Comparison of ENCODE assay signal across 19 cellular contexts in the genomic region with DNA sequence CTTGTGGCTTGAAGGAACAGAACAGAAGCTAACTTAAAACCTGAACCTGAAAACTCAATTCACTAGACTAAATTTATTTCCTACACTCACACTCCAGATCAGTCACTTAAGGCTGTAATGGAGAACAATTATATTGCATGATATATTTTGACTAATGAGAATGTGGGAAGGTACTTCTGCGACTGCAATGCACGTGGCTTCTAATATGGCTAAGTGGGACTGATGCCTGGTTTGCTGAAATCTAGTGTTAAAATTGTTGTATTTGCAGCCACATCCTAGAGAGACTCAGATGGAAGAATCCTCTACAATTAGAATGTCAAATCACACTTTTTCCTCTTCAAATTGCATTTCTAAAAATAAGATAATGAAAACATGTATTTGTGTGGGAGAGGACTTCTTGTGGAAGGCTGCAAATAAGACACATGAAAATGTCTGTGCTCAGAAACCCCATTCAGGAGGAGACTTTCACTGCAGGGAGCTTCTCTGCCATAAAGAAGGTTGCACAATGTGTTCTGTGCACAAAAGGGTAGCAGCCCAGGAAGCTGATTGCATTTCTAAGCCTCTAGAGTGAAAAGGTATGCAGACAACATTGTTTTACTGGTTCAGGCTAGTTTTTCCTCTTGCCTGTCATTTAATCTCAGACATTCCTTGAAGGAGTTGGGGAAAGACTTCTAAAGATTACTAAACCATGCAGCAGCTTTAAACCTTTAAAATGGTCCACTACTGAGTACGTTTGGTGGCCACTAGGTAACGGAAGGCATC.
DNase-seq lines count a peak whose midpoint lies in the region; ATAC-seq and TF ChIP-seq lines count a peak whose summit lies in the region.
"Had no signal": no experiment of that assay in that cellular context is flagged by ENCODE, and none has a peak within 500 bp of the region (broad histone marks: within the 10 kb centered on the region; RNA-seq: fewer than 3 reads in every experiment).

No MANE protein-coding gene starts in this region.

- H3K27ac ChIP-seq in HUES6 (ENCODE audit: low read depth, low read length) (peak overlapping the region; percentile 93), prostate gland (no peak overlapping the region)
- H3K27ac ChIP-seq: parathyroid adenoma had no signal

- peak overlapping the region; percentile 15 for H3K4me3 ChIP-seq in HUES6 (ENCODE audit: low read depth, low read length)
- no peak overlapping the region for H3K4me3 ChIP-seq in choroid plexus epithelial cell (ENCODE audit: low read depth, low read length)
- no peak overlapping the region for H3K4me3 ChIP-seq in prostate gland
- H3K4me3 ChIP-seq: lung had no signal

- intact Hi-C loops in prostate gland (cut with DNase I): no loop called here

- DNase-seq in choroid plexus epithelial cell (ENCODE audit: low read depth) (peak; percentile 1), iPS-NIHi11 (ENCODE audit: low spot score) (peak; percentile 75), prostate gland (ENCODE audit: low spot score) (peak; percentile 4), NCI-H526 treated with DMSO at 0.1 percent for 48 hours (lab: John Stamatoyannopoulos, UW) (no peak)
- DNase-seq in effector CD8-positive, alpha-beta T cell (lab: John Stamatoyannopoulos, UW): no peak
- DNase-seq: activated CD4-positive, alpha-beta T cell treated with anti-CD3 and anti-CD28 coated beads for 48 hours; activated naive CD4-positive, alpha-beta T cell treated with anti-CD3 and anti-CD28 coated beads, Interleukin-2, amount 50 U/mL, for 16 hours; aorta; cerebellar nuclear complex; effector memory CD8-positive, alpha-beta T cell; kidney; NCI-H1105; NCI-H2107; T-helper 1 cell had no signal

- TF ChIP-seq CTCF in choroid plexus epithelial cell (conservative IDR thresholded peaks at IDR 0.05; ENCODE audit: low read depth, low read length) (no peak), prostate gland (IDR thresholded peaks at IDR 0.05) (no peak)

- H3K9ac ChIP-seq in HUES6 (ENCODE audit: low read length): peak overlapping the region; percentile 66
- H3K9ac ChIP-seq: parathyroid adenoma had no signal

- TF ChIP-seq POLR2A in prostate gland (IDR thresholded peaks at IDR 0.05): no peak

- H3K9me3 ChIP-seq in HUES6 (ENCODE audit: control insufficient read depth, insufficient read depth, low read depth, low read length): peaks cover 12% of the 10 kb centered on the region
- no peaks in the 10 kb centered on the region for H3K9me3 ChIP-seq in prostate gland

- ATAC-seq in HG03135 (IDR thresholded peaks at IDR 0.05; ENCODE audit: unreplicated experiment): no peak
- no peak for ATAC-seq in HG03442 (IDR thresholded peaks at IDR 0.05; ENCODE audit: unreplicated experiment)
- ATAC-seq: effector memory CD8-positive, alpha-beta T cell had no signal

- H3K4me1 ChIP-seq in HUES6 (ENCODE audit: control insufficient read depth, insufficient read depth, low read length) (peaks cover 33% of the 10 kb centered on the region), prostate gland (replicated peaks) (no peaks in the 10 kb centered on the region)
- H3K4me1 ChIP-seq: parathyroid adenoma had no signal

- 51% methylated on average over 4 of the region's 4 CpGs for WGBS in prostate gland

- H3K27me3 ChIP-seq in HUES6 (ENCODE audit: control insufficient read depth, insufficient read depth, low read length) (no peaks in the 10 kb centered on the region), prostate gland (replicated peaks; ENCODE audit: insufficient read depth) (no peaks in the 10 kb centered on the region)

- H3K36me3 ChIP-seq in HUES6 (ENCODE audit: control insufficient read depth, insufficient read depth, low read length) (no peaks in the 10 kb centered on the region), prostate gland (no peaks in the 10 kb centered on the region)

Comparison
In these comparisons a context has a peak if more than half of its experiments do, and no peak if none do; other contexts are left out.
1. DNase-seq: peak in choroid plexus epithelial cell (single experiment), iPS-NIHi11 (single experiment) and prostate gland (single experiment); none in effector CD8-positive, alpha-beta T cell (single experiment) and NCI-H526 treated with DMSO at 0.1 percent for 48 hours (single experiment).